ENCODE assay signal across 16 cellular contexts in the genomic region with DNA sequence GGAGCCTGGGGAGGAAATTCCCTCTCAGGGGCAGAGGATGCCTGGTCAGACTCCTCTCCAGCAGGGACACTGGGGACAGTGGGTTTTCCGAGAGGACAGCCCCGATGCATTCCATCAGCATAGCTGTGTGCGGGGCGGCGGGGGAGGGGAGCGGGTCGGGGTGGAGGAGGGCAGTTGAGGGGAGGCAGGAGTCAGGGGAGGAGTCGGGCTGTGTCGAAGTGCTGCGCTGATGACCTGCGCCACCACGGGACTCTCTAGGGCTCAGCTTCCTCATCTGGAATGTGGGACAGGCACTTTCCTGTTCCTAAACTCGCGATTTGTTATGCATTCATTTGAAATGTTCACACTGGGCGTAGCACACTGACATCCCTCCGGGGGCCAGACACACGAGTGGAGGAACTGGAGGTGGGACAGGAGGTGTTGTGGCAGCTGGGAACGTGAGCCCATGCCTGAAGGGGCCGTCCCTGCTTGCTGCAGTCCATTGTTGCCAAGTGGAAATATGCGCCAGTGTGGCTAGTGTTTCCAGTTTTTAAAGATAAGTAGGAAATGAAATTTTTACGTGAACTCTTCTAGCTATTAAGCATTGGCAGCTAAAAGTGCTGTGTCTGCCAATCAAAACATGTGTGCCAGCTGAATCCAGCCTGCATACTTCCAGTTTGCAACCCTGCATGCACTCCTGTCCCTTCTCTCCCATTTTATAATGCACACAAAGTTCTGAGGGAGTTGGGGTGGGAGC. TPM values are rescaled to one million over a fixed set of nuclear protein-coding genes. Genes with fewer than 3 reads are reported as not detected.
A peak's percentile ranks its signal among the peaks of the same experiment; 100 is the strongest.
DNase-seq lines count a peak whose midpoint lies in the region; TF ChIP-seq lines count a peak whose summit lies in the region.
"Had no signal": no experiment of that assay in that cellular context is flagged by ENCODE, and none has a peak within 500 bp of the region (broad histone marks: within the 10 kb centered on the region; RNA-seq: fewer than 3 reads in every experiment).

No MANE protein-coding gene starts in this region.

- H3K4me3 ChIP-seq in tibial artery = peak overlapping the region; percentile 1 to 36
- no peak overlapping the region for H3K4me3 ChIP-seq in effector memory CD4-positive, alpha-beta T cell (ENCODE audit: insufficient read depth, low read depth, low read length, poor library complexity, severe bottlenecking)
- H3K4me3 ChIP-seq: sigmoid colon had no signal

- peaks cover 0 to 9% (median 5%) of the 10 kb centered on the region in 3 donors for H3K9me3 ChIP-seq in tibial artery
- H3K9me3 ChIP-seq in effector memory CD4-positive, alpha-beta T cell (ENCODE audit: control insufficient read depth, low read length) = no peaks in the 10 kb centered on the region

- TF ChIP-seq CTCF in tibial artery (IDR thresholded peaks at IDR 0.05) = no peak

- peaks cover 0 to 16% (median 11%) of the 10 kb centered on the region in 4 donors for H3K4me1 ChIP-seq in tibial artery
- H3K4me1 ChIP-seq in effector memory CD4-positive, alpha-beta T cell (ENCODE audit: control insufficient read depth, insufficient read depth, low read length, poor library complexity, severe bottlenecking) = no peaks in the 10 kb centered on the region
- H3K4me1 ChIP-seq: sigmoid colon had no signal

- no peaks in the 10 kb centered on the region for H3K27me3 ChIP-seq in tibial artery
- no peaks in the 10 kb centered on the region for H3K27me3 ChIP-seq in effector memory CD4-positive, alpha-beta T cell (replicated peaks; ENCODE audit: control insufficient read depth, insufficient read depth, low read length, poor library complexity, severe bottlenecking)
- H3K27me3 ChIP-seq: sigmoid colon had no signal

- H3K27ac ChIP-seq in tibial artery = no peak overlapping the region
- H3K27ac ChIP-seq in effector memory CD4-positive, alpha-beta T cell (ENCODE audit: insufficient read depth, low read length, poor library complexity, severe bottlenecking) = no peak overlapping the region
- H3K27ac ChIP-seq: sigmoid colon had no signal

- DNase-seq in NCI-H2029 treated with DMSO at 0.1 percent for 48 hours (lab: John Stamatoyannopoulos, UW) (peak; percentile 2), NCI-H2029 (lab: John Stamatoyannopoulos, UW) (no peak), dermis microvascular lymphatic vessel endothelial cell (ENCODE audit: low read depth in 2 of 2) (peak; percentile 93), iPS-NIHi7 (ENCODE audit: extremely low spot score) (peak; percentile 37), tibial artery (peak in 1 of 2 donors; percentile 22), NK-92 (lab: John Stamatoyannopoulos, UW; ENCODE audit: unreplicated experiment) (no peak), NCI-H2227 treated with DMSO at 0.1 percent for 48 hours (lab: John Stamatoyannopoulos, UW) (no peak)
- no peak for DNase-seq in effector memory CD4-positive, alpha-beta T cell
- DNase-seq: 8988T; activated B cell treated with CpG ODN at 0.5 μM for 24 hours; CD8-positive, alpha-beta T cell; GDM1; natural killer cell; NCI-H2171 treated with DMSO at 0.1 percent for 48 hours; sigmoid colon; stimulated activated naive CD8-positive, alpha-beta T cell treated with anti-CD3 and anti-CD28 coated beads, Interleukin-15, amount 100 ng/mL, for 72 hours had no signal

- no peaks in the 10 kb centered on the region for H3K36me3 ChIP-seq in tibial artery
- no peaks in the 10 kb centered on the region for H3K36me3 ChIP-seq in effector memory CD4-positive, alpha-beta T cell (ENCODE audit: control insufficient read depth, insufficient read depth, low read length)
- H3K36me3 ChIP-seq: sigmoid colon had no signal

- intact Hi-C loops in tibial artery (cut with DNase I; ENCODE audit: low total_unique reads) = no loop called here

RNA-seq across cellular contexts. Expression of gene FLT1, which starts 43.3 kb away (rescaled TPM):
- total RNA-seq in dermis microvascular lymphatic vessel endothelial cell = 15.7 and 31.6 TPM in 2 replicates

Comparison
In these comparisons a context has a peak if more than half of its experiments do, and no peak if none do; other contexts are left out.
1. DNase-seq: peak in NCI-H2029 treated with DMSO at 0.1 percent for 48 hours (single experiment), dermis microvascular lymphatic vessel endothelial cell (2 of 2) and iPS-NIHi7 (single experiment); none in NCI-H2029 (single experiment), NK-92 (single experiment), effector memory CD4-positive, alpha-beta T cell (0 of 3) and NCI-H2227 treated with DMSO at 0.1 percent for 48 hours (single experiment).